ENCODE assay signal across 20 cellular contexts in the genomic region with DNA sequence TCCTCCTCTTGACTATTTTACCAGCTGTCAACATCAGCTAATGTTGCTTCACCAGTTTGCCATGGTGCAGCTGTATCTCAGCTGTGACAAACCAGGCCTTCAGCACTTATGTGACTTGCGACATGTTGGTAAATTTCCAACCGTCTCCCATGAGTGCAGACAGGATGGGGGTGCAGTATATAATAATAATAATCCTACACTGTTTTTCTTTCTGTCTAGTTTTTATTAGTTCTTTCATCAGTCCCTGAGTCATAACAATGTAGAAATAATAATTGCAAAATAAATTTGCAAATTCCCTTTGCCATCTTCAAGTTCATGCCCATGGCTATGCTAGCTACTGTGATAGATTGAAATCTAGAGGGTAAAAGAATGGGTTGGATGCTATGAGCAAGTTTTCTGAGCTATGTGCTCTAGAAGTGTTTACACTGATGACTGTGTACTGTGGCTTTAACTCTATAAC. TPM values are rescaled to one million over a fixed set of nuclear protein-coding genes. Genes with fewer than 3 reads are reported as not detected.
A peak's percentile ranks its signal among the peaks of the same experiment; 100 is the strongest.
DNase-seq lines count a peak whose midpoint lies in the region; ATAC-seq lines count a peak whose summit lies in the region.
"Had no signal": no experiment of that assay in that cellular context is flagged by ENCODE, and none has a peak within 500 bp of the region (broad histone marks: within the 10 kb centered on the region; RNA-seq: fewer than 3 reads in every experiment).

No MANE protein-coding gene starts in this region.

- ATAC-seq in Right ventricle myocardium inferior (peak; percentile 67), GM19463 (IDR thresholded peaks at IDR 0.05; ENCODE audit: unreplicated experiment) (no peak)
- ATAC-seq: CD8-positive, alpha-beta T cell; gastroesophageal sphincter had no signal

- H3K27ac ChIP-seq in subcutaneous abdominal adipose tissue (ENCODE audit: low read depth, low read length): peak overlapping the region; percentile 42
- H3K27ac ChIP-seq: coronary artery, gastroesophageal sphincter, SK-N-MC, spleen had no signal

- no peaks in the 10 kb centered on the region for H3K27me3 ChIP-seq in subcutaneous abdominal adipose tissue (ENCODE audit: control insufficient read depth in 5 of 5, insufficient read depth in 4 of 5, low read length in 5 of 5)
- H3K27me3 ChIP-seq: gastroesophageal sphincter, spleen had no signal

- no peaks in the 10 kb centered on the region for H3K36me3 ChIP-seq in subcutaneous abdominal adipose tissue (ENCODE audit: control insufficient read depth in 5 of 5, insufficient read depth in 5 of 5, low read length in 5 of 5)
- H3K36me3 ChIP-seq: gastroesophageal sphincter, spleen had no signal

- H3K9me3 ChIP-seq in subcutaneous abdominal adipose tissue (ENCODE audit: control insufficient read depth in 5 of 5, low read length in 5 of 5): no peaks in the 10 kb centered on the region
- H3K9me3 ChIP-seq: gastroesophageal sphincter, spleen had no signal

- DNase-seq in Right ventricle myocardium inferior (ENCODE audit: missing footprints): no peak
- DNase-seq in cardiac septum (ENCODE audit: low spot score): no peak
- DNase-seq in MV-4-11 (lab: John Stamatoyannopoulos, UW): peak; percentile 39
- peak; percentile 95 for DNase-seq in fibroblast of gingiva (ENCODE audit: low read depth)
- no peak for DNase-seq in DMS 273 (lab: John Stamatoyannopoulos, UW; ENCODE audit: unreplicated experiment)
- DNase-seq in HT-29 (ENCODE audit: low spot score): no peak
- DNase-seq: activated CD8-positive, alpha-beta memory T cell treated with anti-CD3 and anti-CD28 coated beads for 24 hours; CD8-positive, alpha-beta T cell; GOT3; kidney glomerular epithelial cell; midbrain; NCI-H1694; NCI-H774; spleen; stimulated activated CD4-positive, alpha-beta T cell treated with anti-CD3 and anti-CD28 coated beads, Interleukin-4, amount 100 ng/mL, for 4 hours had no signal

- intact Hi-C loops in Right ventricle myocardium inferior (cut with DNase I): no loop called here
- intact Hi-C loops in cardiac septum (cut with DNase I): no loop called here

- H3K4me3 ChIP-seq in subcutaneous abdominal adipose tissue (ENCODE audit: low read depth in 1 of 5, low read length in 5 of 5): no peak overlapping the region
- H3K4me3 ChIP-seq: coronary artery, gastroesophageal sphincter, SK-N-MC, spleen had no signal

- H3K9ac ChIP-seq in subcutaneous abdominal adipose tissue (ENCODE audit: low read length in 5 of 5): no peak overlapping the region

- H3K4me1 ChIP-seq in subcutaneous abdominal adipose tissue (ENCODE audit: control insufficient read depth in 5 of 5, insufficient read depth in 5 of 5, low read length in 5 of 5): peaks cover 0 to 12% (median 8%) of the 10 kb centered on the region in 5 donors
- H3K4me1 ChIP-seq: gastroesophageal sphincter, spleen had no signal

RNA-seq across cellular contexts. Expression of a gene that starts 4.9 kb away (rescaled TPM):
- total RNA-seq in Right ventricle myocardium inferior: not detected
- total RNA-seq in cardiac septum: not detected
- total RNA-seq in HT-29 (2014; rRNA removed; shearing (Covaris generic)): 0.13 TPM in 1 of 2 replicates, not detected in the other
- total RNA-seq: CD8-positive, alpha-beta T cell; gastroesophageal sphincter; spleen had no signal

Comparison
In these comparisons a context has a peak if more than half of its experiments do, and no peak if none do; other contexts are left out.
1. DNase-seq: peak in MV-4-11 (single experiment) and fibroblast of gingiva (single experiment); none in Right ventricle myocardium inferior (single experiment), cardiac septum (single experiment), DMS 273 (single experiment) and HT-29 (single experiment).